Comparison of ENCODE assay signal across 15 cellular contexts in genomic region chr3:131081224-131081623, GRCh38. TPM values are rescaled to one million over a fixed set of nuclear protein-coding genes. Genes with fewer than 3 reads are reported as not detected.
DNase-seq lines count a peak whose midpoint lies in the region; ATAC-seq and TF ChIP-seq lines count a peak whose summit lies in the region.
"Had no signal": no experiment of that assay in that cellular context is flagged by ENCODE, and none has a peak within 500 bp of the region (broad histone marks: within the 10 kb centered on the region; RNA-seq: fewer than 3 reads in every experiment).

No MANE protein-coding gene starts in this region.

- intact Hi-C loops in left cardiac atrium (cut with DNase I), result no loop called here

- H3K36me3 Mint-ChIP-seq in activated T-cell treated with anti-CD3 and anti-CD28 coated beads, Interleukin-2, amount 50 U/mL, for 72 hours (ENCODE audit: insufficient read depth in 2 of 2), result no peaks in the 10 kb centered on the region

- no peak overlapping the region for H3K4me3 ChIP-seq in AG10803 (ENCODE audit: low read length)

- peaks cover 6% of the 10 kb centered on the region for H3K4me1 Mint-ChIP-seq in activated T-cell treated with anti-CD3 and anti-CD28 coated beads, Interleukin-2, amount 50 U/mL, for 72 hours (ENCODE audit: low read depth)

- no peaks in the 10 kb centered on the region for H3K9me3 Mint-ChIP-seq in activated T-cell treated with anti-CD3 and anti-CD28 coated beads, Interleukin-2, amount 50 U/mL, for 72 hours
- H3K9me3 Mint-ChIP-seq: CD4-positive, alpha-beta T cell; HFFc6 had no signal

- no peak overlapping the region for H3K4me3 Mint-ChIP-seq in activated T-cell treated with anti-CD3 and anti-CD28 coated beads, Interleukin-2, amount 50 U/mL, for 72 hours
- H3K4me3 Mint-ChIP-seq: CD4-positive, alpha-beta T cell; HFFc6 had no signal

- no peak overlapping the region for H3K27ac Mint-ChIP-seq in activated T-cell treated with anti-CD3 and anti-CD28 coated beads, Interleukin-2, amount 50 U/mL, for 72 hours
- H3K27ac Mint-ChIP-seq: CD4-positive, alpha-beta T cell; HFFc6 had no signal

- no peak for ATAC-seq in activated T-cell treated with anti-CD3 and anti-CD28 coated beads, Interleukin-2, amount 50 U/mL, for 72 hours (replicated peaks in 1 of 2)
- ATAC-seq in left cardiac atrium, result no peak

- H3K27me3 Mint-ChIP-seq in activated T-cell treated with anti-CD3 and anti-CD28 coated beads, Interleukin-2, amount 50 U/mL, for 72 hours (ENCODE audit: low read depth), result no peaks in the 10 kb centered on the region
- H3K27me3 Mint-ChIP-seq: CD4-positive, alpha-beta T cell had no signal

- no peak for TF ChIP-seq CTCF in AG10803 (conservative IDR thresholded peaks at IDR 0.05; ENCODE audit: low read length)

- DNase-seq in AG10803 (ENCODE audit: low read depth) (peak; percentile 56), H4 (ENCODE audit: low spot score) (peak; percentile 10), astrocyte of the hippocampus (ENCODE audit: low read depth, low spot score) (peak; percentile 10), fibroblast of peridontal ligament (ENCODE audit: extremely low read depth) (peak; percentile 85), NCI-H748 treated with DMSO at 0.1 percent for 48 hours (lab: John Stamatoyannopoulos, UW) (no peak), left cardiac atrium (no peak)
- no peak for DNase-seq in central memory CD4-positive, alpha-beta T cell
- no peak for DNase-seq in activated T-cell treated with anti-CD3 and anti-CD28 coated beads, Interleukin-2, amount 50 U/mL, for 72 hours
- DNase-seq: CD4-positive, alpha-beta T cell; DMS153; DMS79 treated with DMSO at 0.1 percent for 48 hours; EL; HCEC 1CT; HFFc6 had no signal

RNA-seq across cellular contexts. Expression of gene NEK11, which starts 54.5 kb away (rescaled TPM):
- 1.2 and 3.0 TPM in 2 replicates for total RNA-seq in H4 (2014; rRNA removed; shearing (Covaris generic))
- 1 to 10 TPM; 2.7 to 3.1 TPM for total RNA-seq in activated T-cell treated with anti-CD3 and anti-CD28 coated beads, Interleukin-2, amount 50 U/mL, for 72 hours
- 1 to 10 TPM; 2.3 to 3.4 TPM for total RNA-seq in left cardiac atrium
- total RNA-seq: H1 had no signal

RNA-seq across cellular contexts. Expression of gene ASTE1, which starts 54.6 kb away (rescaled TPM):
- total RNA-seq in H4 (2014; rRNA removed; shearing (Covaris generic)), result 6.8 and 9.1 TPM in 2 replicates
- total RNA-seq in activated T-cell treated with anti-CD3 and anti-CD28 coated beads, Interleukin-2, amount 50 U/mL, for 72 hours, result 10 to 100 TPM; 10.2 to 10.8 TPM
- 1 to 10 TPM; 3.6 TPM for total RNA-seq in left cardiac atrium
- total RNA-seq: H1 had no signal

Comparison
In these comparisons a context has a peak if more than half of its experiments do, and no peak if none do; other contexts are left out.
1. DNase-seq: peak in AG10803 (single experiment), H4 (single experiment), astrocyte of the hippocampus (single experiment) and fibroblast of peridontal ligament (single experiment); none in NCI-H748 treated with DMSO at 0.1 percent for 48 hours (single experiment), central memory CD4-positive, alpha-beta T cell (single experiment), activated T-cell treated with anti-CD3 and anti-CD28 coated beads, Interleukin-2, amount 50 U/mL, for 72 hours (0 of 2) and left cardiac atrium (single experiment).